In genomic region chr16:75114179-75114945, GRCh38 we compare ENCODE assay signal across 13 cellular contexts. TPM values are rescaled to one million over a fixed set of nuclear protein-coding genes. Genes with fewer than 3 reads are reported as not detected.
"Had no signal": no experiment of that assay in that cellular context is flagged by ENCODE, and none has a peak within 500 bp of the region (broad histone marks: within the 10 kb centered on the region; RNA-seq: fewer than 3 reads in every experiment).

No MANE protein-coding gene starts in this region.

- H3K27me3 Mint-ChIP-seq: activated CD4-positive, alpha-beta memory T cell treated with anti-CD3 and anti-CD28 coated beads, Interleukin-2, amount 10 ng/mL, durations not matched to agents 7 days and 5 days had no signal

- H3K27ac Mint-ChIP-seq: activated CD4-positive, alpha-beta memory T cell treated with anti-CD3 and anti-CD28 coated beads, Interleukin-2, amount 10 ng/mL, durations not matched to agents 7 days and 5 days; activated naive CD8-positive, alpha-beta T cell treated with anti-CD3 and anti-CD28 coated beads, Interleukin-2, amount 10 ng/mL, durations not matched to agents 7 days and 5 days; nephron progenitor cell; stimulated activated effector memory CD8-positive, alpha-beta T cell treated with anti-CD3 and anti-CD28 coated beads, Interleukin-12 subunit alpha, Interleukin-12 subunit beta, amount 100 ng/mL, for 72 hours had no signal

- H3K4me3 Mint-ChIP-seq: activated CD4-positive, alpha-beta memory T cell treated with anti-CD3 and anti-CD28 coated beads, Interleukin-2, amount 10 ng/mL, durations not matched to agents 7 days and 5 days; activated naive CD8-positive, alpha-beta T cell treated with anti-CD3 and anti-CD28 coated beads, Interleukin-2, amount 10 ng/mL, durations not matched to agents 7 days and 5 days; nephron progenitor cell; stimulated activated effector memory CD8-positive, alpha-beta T cell treated with anti-CD3 and anti-CD28 coated beads, Interleukin-12 subunit alpha, Interleukin-12 subunit beta, amount 100 ng/mL, for 72 hours had no signal

- FAIRE-seq: bronchial epithelial cell, endometrium had no signal

- H3K36me3 Mint-ChIP-seq: activated naive CD8-positive, alpha-beta T cell treated with anti-CD3 and anti-CD28 coated beads, Interleukin-2, amount 10 ng/mL, durations not matched to agents 7 days and 5 days had no signal

- H3K9me3 Mint-ChIP-seq: activated CD4-positive, alpha-beta memory T cell treated with anti-CD3 and anti-CD28 coated beads, Interleukin-2, amount 10 ng/mL, durations not matched to agents 7 days and 5 days; activated naive CD8-positive, alpha-beta T cell treated with anti-CD3 and anti-CD28 coated beads, Interleukin-2, amount 10 ng/mL, durations not matched to agents 7 days and 5 days; nephron progenitor cell; stimulated activated effector memory CD8-positive, alpha-beta T cell treated with anti-CD3 and anti-CD28 coated beads, Interleukin-12 subunit alpha, Interleukin-12 subunit beta, amount 100 ng/mL, for 72 hours had no signal

- DNase-seq: activated CD4-positive, alpha-beta memory T cell treated with anti-CD3 and anti-CD28 coated beads, Interleukin-2, amount 10 ng/mL, durations not matched to agents 7 days and 5 days; activated naive CD8-positive, alpha-beta T cell treated with anti-CD3 and anti-CD28 coated beads, Interleukin-2, amount 10 ng/mL, durations not matched to agents 7 days and 5 days; activated T-cell treated with anti-CD3 and anti-CD28 coated beads, Interleukin-2, amount 50 U/mL, for 48 hours; dorsolateral prefrontal cortex; left ventricle myocardium inferior; mesenchymal stem cell; nephron progenitor cell; T-helper 9 cell; thyroid gland had no signal

- ATAC-seq: esophagus mucosa; stimulated activated effector memory CD8-positive, alpha-beta T cell treated with anti-CD3 and anti-CD28 coated beads, Interleukin-12 subunit alpha, Interleukin-12 subunit beta, amount 100 ng/mL, for 72 hours had no signal

RNA-seq across cellular contexts. Expression of gene LDHD, which starts 2.2 kb away (rescaled TPM):
- total RNA-seq: activated naive CD8-positive, alpha-beta T cell treated with anti-CD3 and anti-CD28 coated beads, Interleukin-2, amount 10 ng/mL, durations not matched to agents 7 days and 5 days had no signal
